12 cellular contexts compared by ENCODE assay signal in genomic region chr4:86556791-86557415, GRCh38. TPM values are rescaled to one million over a fixed set of nuclear protein-coding genes. Genes with fewer than 3 reads are reported as not detected.
DNase-seq lines count a peak whose midpoint lies in the region; ATAC-seq and TF ChIP-seq lines count a peak whose summit lies in the region.
"Had no signal": no experiment of that assay in that cellular context is flagged by ENCODE, and none has a peak within 500 bp of the region (broad histone marks: within the 10 kb centered on the region; RNA-seq: fewer than 3 reads in every experiment).

No MANE protein-coding gene starts in this region.

- DNase-seq in Daoy (ENCODE audit: low read depth) (peak; percentile 5), H4 (ENCODE audit: low spot score) (peak; percentile 43), NCI-H69 (lab: John Stamatoyannopoulos, UW) (peak; percentile 37), fibroblast of pulmonary artery (ENCODE audit: low read depth) (peak; percentile 32), NCI-H128 (lab: John Stamatoyannopoulos, UW; ENCODE audit: unreplicated experiment) (no peak), GM19240 (ENCODE audit: insufficient read length, low spot score) (no peak)
- DNase-seq in activated naive CD4-positive, alpha-beta T cell treated with anti-CD3 and anti-CD28 coated beads, Interleukin-2, amount 50 U/mL, for 16 hours: no peak
- DNase-seq: H7, left ventricle myocardium inferior, NCI-H2107, upper lobe of right lung had no signal

- no peak for TF ChIP-seq CTCF in fibroblast of pulmonary artery (IDR thresholded peaks at IDR 0.05; ENCODE audit: low read length, missing control alignments)

- no peak overlapping the region for H3K4me3 ChIP-seq in fibroblast of pulmonary artery (replicated peaks; ENCODE audit: low read depth, low read length)
- H3K4me3 ChIP-seq: left ventricle myocardium inferior, upper lobe of right lung had no signal

- ATAC-seq in activated CD4-positive, CD25-positive, alpha-beta regulatory T cell treated with anti-CD3 and anti-CD28 coated beads, Interleukin-2, amount 50 U/mL, for 24 hours: no peak
- ATAC-seq: upper lobe of right lung had no signal

RNA-seq across cellular contexts. Expression of gene PTPN13, which starts 37.2 kb away (rescaled TPM):
- total RNA-seq in Daoy (2014; rRNA removed; shearing (Covaris generic)): 3.0 and 5.5 TPM in 2 replicates
- total RNA-seq in H4 (2014; rRNA removed; shearing (Covaris generic)): 34.2 and 45.6 TPM in 2 replicates

Comparison
In these comparisons a context has a peak if more than half of its experiments do, and no peak if none do; other contexts are left out.
1. DNase-seq: peak in Daoy (single experiment), H4 (single experiment), NCI-H69 (single experiment) and fibroblast of pulmonary artery (single experiment); none in NCI-H128 (single experiment), GM19240 (single experiment) and activated naive CD4-positive, alpha-beta T cell treated with anti-CD3 and anti-CD28 coated beads, Interleukin-2, amount 50 U/mL, for 16 hours (single experiment).